In the genomic region with DNA sequence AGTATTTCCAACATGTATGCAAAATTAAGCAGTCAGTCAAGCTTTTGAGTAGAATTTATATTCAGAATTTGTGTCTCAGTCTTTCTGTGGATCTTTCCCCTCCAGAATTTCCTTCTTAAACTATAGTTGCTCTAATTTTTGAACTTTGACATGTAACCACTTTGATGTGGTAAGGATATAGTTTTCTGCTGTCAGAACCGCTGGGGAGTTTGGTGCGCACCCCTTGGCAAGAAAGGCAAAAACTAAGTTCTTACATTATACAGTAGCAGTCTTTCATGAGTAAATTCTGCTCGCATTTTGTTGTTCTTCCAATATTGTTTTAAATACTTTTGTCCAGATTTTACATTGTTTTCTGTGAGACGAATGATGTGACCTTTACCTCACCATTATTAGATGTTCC, we compare ENCODE assay signal across 27 cellular contexts.
"Had no signal": no experiment of that assay in that cellular context is flagged by ENCODE, and none has a peak within 500 bp of the region (broad histone marks: within the 10 kb centered on the region; RNA-seq: fewer than 3 reads in every experiment).

No MANE protein-coding gene starts in this region.

- H3K9me3 ChIP-seq: colonic mucosa, gastrocnemius medialis had no signal

- DNase-seq: colonic mucosa; cortex of kidney; effector CD8-positive, alpha-beta T cell; effector memory CD8-positive, alpha-beta T cell; endodermal cell; erythroblast; esophagus squamous epithelium; foreskin fibroblast; foreskin melanocyte; gastrocnemius medialis; glutamatergic neuron; head of caudate nucleus; heart right ventricle; hippocampal formation; left cardiac atrium; left lung; left ventricle myocardium superior; lower lobe of right lung; mesenchymal stem cell; mucosa of descending colon; naive B cell had no signal

- H3K4me3 ChIP-seq: colonic mucosa, esophagus squamous epithelium, gastrocnemius medialis, heart right ventricle, left lung, lower lobe of right lung, mucosa of descending colon had no signal

- H3K4me1 ChIP-seq: colonic mucosa, esophagus squamous epithelium, left lung had no signal

- H3K27me3 Mint-ChIP-seq: dendritic cell treated with granulocyte-macrophage colony-stimulating factor and Interleukin-4, amounts not matched to agents 40 ng/mL and 50 ng/mL, for 4 days; effector memory CD8-positive, alpha-beta T cell; naive B cell had no signal

- H3K27ac ChIP-seq: colonic mucosa, epithelial cell of prostate, esophagus squamous epithelium, gastrocnemius medialis, heart right ventricle, left lung, lower lobe of right lung had no signal

- H3K27me3 ChIP-seq: colonic mucosa, esophagus squamous epithelium, gastrocnemius medialis, heart right ventricle, left lung had no signal

- ATAC-seq: effector memory CD8-positive, alpha-beta T cell; esophagus mucosa; gastrocnemius medialis; heart right ventricle; left cardiac atrium; left lung; left ventricle myocardium superior; lower lobe of right lung; mucosa of descending colon had no signal

- FAIRE-seq: islet of Langerhans, keratinocyte had no signal

- H3K4me3 Mint-ChIP-seq: dendritic cell treated with granulocyte-macrophage colony-stimulating factor and Interleukin-4, amounts not matched to agents 40 ng/mL and 50 ng/mL, for 4 days; effector memory CD8-positive, alpha-beta T cell; endodermal cell; mesothelial cell of epicardium; naive B cell had no signal

- H3K36me3 ChIP-seq: colonic mucosa, esophagus squamous epithelium, heart right ventricle, left lung, lower lobe of right lung had no signal

- H3K27ac Mint-ChIP-seq: dendritic cell treated with granulocyte-macrophage colony-stimulating factor and Interleukin-4, amounts not matched to agents 40 ng/mL and 50 ng/mL, for 4 days; endodermal cell; mesothelial cell of epicardium; naive B cell had no signal
